2 cellular contexts compared by ENCODE assay signal in genomic region chr4:48367016-48367415, GRCh38.
A peak's percentile ranks its signal among the peaks of the same experiment; 100 is the strongest.
TF ChIP-seq lines count a peak whose summit lies in the region.

No MANE protein-coding gene starts in this region.

TF ChIP-seq in liver, 16 proteins besides CTCF, POLR2A, EP300 and RAD21:
- peak; percentile 59 to 72 for TF ChIP-seq RXRA (IDR thresholded peaks at IDR 0.05)
- TF ChIP-seq YY1 (IDR thresholded peaks at IDR 0.05): no peak
- peak; percentile 52 for TF ChIP-seq SP1 (IDR thresholded peaks at IDR 0.05)
- TF ChIP-seq REST (IDR thresholded peaks at IDR 0.05): no peak
- peak; percentile 87 for TF ChIP-seq HNF4G (IDR thresholded peaks at IDR 0.05)
- TF ChIP-seq HNF4A (conservative IDR thresholded peaks at IDR 0.05): peak; percentile 97 to 98
- TF ChIP-seq JUND (IDR thresholded peaks at IDR 0.05): peak in 1 of 2 donors; percentile 33
- no peak for TF ChIP-seq GABPA (IDR thresholded peaks at IDR 0.05 in 1 of 2, conservative IDR thresholded peaks at IDR 0.05 in 1 of 2)
- TF ChIP-seq EGR1 (IDR thresholded peaks at IDR 0.05; ENCODE audit: low read depth in 2 of 2): no peak

TF ChIP-seq in HepG2, 621 proteins besides CTCF, POLR2A, EP300 and RAD21:
- TF ChIP-seq SIN3B (IDR thresholded peaks at IDR 0.05; ENCODE audit: low read length): no peak
- no peak for TF ChIP-seq ZNF367 (CRISPR knock-in tag; IDR thresholded peaks at IDR 0.05; ENCODE audit: borderline replicate concordance)
- no peak for TF ChIP-seq MYC (CRISPR knock-in tag; IDR thresholded peaks at IDR 0.05; ENCODE audit: borderline replicate concordance)
- no peak for TF ChIP-seq MED8 (CRISPR knock-in tag; IDR thresholded peaks at IDR 0.05; ENCODE audit: insufficient replicate concordance)
- TF ChIP-seq DMAP1 (CRISPR knock-in tag; IDR thresholded peaks at IDR 0.05): no peak
- no peak for TF ChIP-seq SAP130 (CRISPR knock-in tag; IDR thresholded peaks at IDR 0.05; ENCODE audit: low read depth)
- TF ChIP-seq CBFB (CRISPR knock-in tag; IDR thresholded peaks at IDR 0.05): no peak
- no peak for TF ChIP-seq ZNF891 (CRISPR knock-in tag; IDR thresholded peaks at IDR 0.05)
- no peak for TF ChIP-seq PAF1 (CRISPR knock-in tag; IDR thresholded peaks at IDR 0.05)
- no peak for TF ChIP-seq RBAK (CRISPR knock-in tag; IDR thresholded peaks at IDR 0.05)
- TF ChIP-seq SP2 (CRISPR knock-in tag; IDR thresholded peaks at IDR 0.05): no peak
- no peak for TF ChIP-seq ZNF644 (CRISPR knock-in tag; IDR thresholded peaks at IDR 0.05; ENCODE audit: low read depth)
